In genomic region chr3:122461834-122462233, GRCh38 we compare ENCODE assay signal across 20 cellular contexts.
"Had no signal": no experiment of that assay in that cellular context is flagged by ENCODE, and none has a peak within 500 bp of the region (broad histone marks: within the 10 kb centered on the region; RNA-seq: fewer than 3 reads in every experiment).

No MANE protein-coding gene starts in this region.

- H3K4me1 ChIP-seq: sigmoid colon, uterus had no signal

- H3K9me3 ChIP-seq: sigmoid colon, testis, uterus had no signal

- H3K27me3 Mint-ChIP-seq: brain; dendritic cell treated with granulocyte-macrophage colony-stimulating factor and Interleukin-4, amounts not matched to agents 40 ng/mL and 50 ng/mL, for 4 days had no signal

- H3K27ac ChIP-seq: sigmoid colon, testis, uterus, WERI-Rb-1 had no signal

- H3K4me1 Mint-ChIP-seq: brain had no signal

- H3K27me3 ChIP-seq: sigmoid colon, testis, uterus had no signal

- H3K9me3 Mint-ChIP-seq: brain; dendritic cell treated with granulocyte-macrophage colony-stimulating factor and Interleukin-4, amounts not matched to agents 40 ng/mL and 50 ng/mL, for 4 days; T-helper 2 cell treated with Interferon-gamma antibody and Interleukin-4, amounts not matched to agents 5 μg/mL and 100 μg/mL, for 36 hours had no signal

- H3K27ac Mint-ChIP-seq: dendritic cell treated with granulocyte-macrophage colony-stimulating factor and Interleukin-4, amounts not matched to agents 40 ng/mL and 50 ng/mL, for 4 days; T-helper 2 cell treated with Interferon-gamma antibody and Interleukin-4, amounts not matched to agents 5 μg/mL and 100 μg/mL, for 36 hours had no signal

- ATAC-seq: left ventricle myocardium superior had no signal

- DNase-seq: activated CD4-positive, alpha-beta T cell treated with anti-CD3 and anti-CD28 coated beads for 1 hour; activated naive CD4-positive, alpha-beta T cell treated with Interleukin-2 at 50 U/mL for 16 hours; activated T-cell treated with anti-CD3 and anti-CD28 coated beads, Interleukin-2, amount 50 U/mL, for 1 hour; anterior cingulate cortex; effector CD4-positive, alpha-beta T cell; foreskin melanocyte; kidney glomerular epithelial cell; left ventricle myocardium superior; nucleus accumbens; sigmoid colon; stimulated activated CD4-positive, alpha-beta T cell treated with anti-CD3 and anti-CD28 coated beads, Interleukin-2, amount 100 ng/mL, for 48 hours; stimulated activated CD8-positive, alpha-beta memory T cell treated with anti-CD3 and anti-CD28 coated beads, Interleukin-4, amount 100 ng/mL, for 48 hours; stimulated activated naive CD4-positive, alpha-beta T cell; testis; trophoblast cell; uterus; WERI-Rb-1 had no signal

- H3K4me3 Mint-ChIP-seq: brain; dendritic cell treated with granulocyte-macrophage colony-stimulating factor and Interleukin-4, amounts not matched to agents 40 ng/mL and 50 ng/mL, for 4 days; T-helper 2 cell treated with Interferon-gamma antibody and Interleukin-4, amounts not matched to agents 5 μg/mL and 100 μg/mL, for 36 hours had no signal
